Comparison of ENCODE assay signal across 7 cellular contexts in genomic region chr17:29480249-29480928, GRCh38.
DNase-seq lines count a peak whose midpoint lies in the region; ATAC-seq, FAIRE-seq and TF ChIP-seq lines count a peak whose summit lies in the region.
"Not testable (repeated sequence)": the region's sequence is repeated elsewhere in the genome, so short reads cannot be mapped to it uniquely, and the experiment has no call there.

No MANE protein-coding gene starts in this region.

- H3K27me3 ChIP-seq in body of pancreas; prostate gland (replicated peaks; ENCODE audit: insufficient read depth): not testable (repeated sequence)

- TF ChIP-seq POLR2A in H54 (IDR thresholded peaks at IDR 0.05; ENCODE audit: low read depth, low read length); body of pancreas (IDR thresholded peaks at IDR 0.05); prostate gland (IDR thresholded peaks at IDR 0.05): not testable (repeated sequence)

- TF ChIP-seq CTCF in C4-2B (conservative IDR thresholded peaks at IDR 0.05); body of pancreas (IDR thresholded peaks at IDR 0.05); prostate gland (IDR thresholded peaks at IDR 0.05): not testable (repeated sequence)

- H3K27ac ChIP-seq in C4-2B: peak overlapping the region; percentile 22; the same call in 1 of the 2 replicates
- H3K27ac ChIP-seq in body of pancreas: peak overlapping the region in 2 of 4 donors; percentile 33 to 56
- H3K27ac ChIP-seq in prostate gland: not testable (repeated sequence)

- DNase-seq in H54 (ENCODE audit: insufficient read length, low spot score): not testable (repeated sequence)
- DNase-seq in NCI-H1092 treated with DMSO at 0.1 percent for 48 hours (lab: John Stamatoyannopoulos, UW) (peak; percentile 6), NCI-H2107 treated with DMSO at 0.1 percent for 48 hours (lab: John Stamatoyannopoulos, UW; ENCODE audit: unreplicated experiment) (peak; percentile 51), NCI-H774 (lab: John Stamatoyannopoulos, UW) (peak; percentile 89), body of pancreas (peak; percentile 55 to 74 (median 64)), prostate gland (ENCODE audit: low spot score) (peak; percentile 35)

- peak; percentile 15 for FAIRE-seq in H54 (lab: Jason Lieb, UNC)

- not testable (repeated sequence) for H3K4me1 ChIP-seq in body of pancreas; prostate gland (replicated peaks)

- H3K36me3 ChIP-seq in body of pancreas (replicated peaks in 1 of 2; ENCODE audit: insufficient read depth in 1 of 2, low read depth in 2 of 2); prostate gland: not testable (repeated sequence)

- not testable (repeated sequence) for H3K4me3 ChIP-seq in body of pancreas, prostate gland

- WGBS in body of pancreas, 2 donors: 48 to 55% methylated on average over 7 of the region's 7 CpGs
- WGBS in prostate gland: 57% methylated on average over 7 of the region's 7 CpGs

- not testable (repeated sequence) for H3K9me3 ChIP-seq in body of pancreas, prostate gland

- peak; percentile 73 for ATAC-seq in body of pancreas

- intact Hi-C loops in body of pancreas (cut with DNase I); prostate gland (cut with DNase I): not testable (repeated sequence)
